In the genomic region with DNA sequence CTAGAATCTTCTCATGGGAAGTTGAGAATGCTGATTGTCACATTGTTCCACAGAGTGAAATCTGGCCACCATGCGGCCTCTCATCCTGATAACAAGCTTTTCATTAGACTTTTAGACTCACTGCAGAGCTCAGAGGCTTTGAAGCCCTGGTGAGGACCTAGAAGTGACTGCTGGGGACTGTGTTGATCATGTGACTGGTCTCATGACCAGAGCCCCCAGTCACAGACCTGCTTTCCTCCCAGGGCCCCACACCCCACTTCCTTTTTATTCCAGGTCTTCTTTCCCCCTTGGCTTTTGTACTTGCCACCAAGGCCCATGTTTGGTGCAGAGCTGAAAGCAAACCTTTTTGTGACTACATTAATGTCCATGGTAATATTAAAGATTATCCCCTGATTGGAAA, we compare ENCODE assay signal across 23 cellular contexts.
"Had no signal": no experiment of that assay in that cellular context is flagged by ENCODE, and none has a peak within 500 bp of the region (broad histone marks: within the 10 kb centered on the region; RNA-seq: fewer than 3 reads in every experiment).

No MANE protein-coding gene starts in this region.

- H3K4me3 Mint-ChIP-seq: activated CD4-positive, alpha-beta T cell treated with anti-CD3 and anti-CD28 coated beads for 36 hours; activated naive CD4-positive, alpha-beta T cell treated with anti-CD3 and anti-CD28 coated beads, Interleukin-2, amount 50 U/mL, for 24 hours; dendritic cell treated with granulocyte-macrophage colony-stimulating factor and Interleukin-4, amounts not matched to agents 40 ng/mL and 50 ng/mL, for 4 days; immature natural killer cell; neural crest cell had no signal

- H3K27me3 ChIP-seq: adrenal gland, breast epithelium, esophagus squamous epithelium, right lobe of liver, thyroid gland had no signal

- FAIRE-seq: astrocyte, endothelial cell of umbilical vein, TTC549 had no signal

- H3K27ac Mint-ChIP-seq: activated CD4-positive, alpha-beta T cell treated with anti-CD3 and anti-CD28 coated beads for 36 hours; activated naive CD4-positive, alpha-beta T cell treated with anti-CD3 and anti-CD28 coated beads, Interleukin-2, amount 50 U/mL, for 24 hours; dendritic cell treated with granulocyte-macrophage colony-stimulating factor and Interleukin-4, amounts not matched to agents 40 ng/mL and 50 ng/mL, for 4 days; immature natural killer cell had no signal

- H3K4me3 ChIP-seq: adrenal gland, breast epithelium, esophagus squamous epithelium, mucosa of descending colon, right lobe of liver, thyroid gland had no signal

- H3K4me1 ChIP-seq: breast epithelium, right lobe of liver, thyroid gland had no signal

- H3K36me3 ChIP-seq: adrenal gland, breast epithelium, esophagus squamous epithelium, right lobe of liver, thyroid gland had no signal

- H3K9me3 ChIP-seq: adrenal gland, breast epithelium, esophagus squamous epithelium, mucosa of descending colon, right lobe of liver, thyroid gland had no signal

- ATAC-seq: activated CD4-positive, alpha-beta T cell treated with anti-CD3 and anti-CD28 coated beads for 36 hours; left ventricle myocardium superior; mucosa of descending colon had no signal

- DNase-seq: activated CD4-positive, alpha-beta T cell treated with anti-CD3 and anti-CD28 coated beads for 36 hours; activated CD4-positive, alpha-beta T cell treated with anti-CD3 and anti-CD28 coated beads, Interleukin-2, amount 50 U/mL, for 48 hours; activated gamma-delta T cell; cerebellar nuclear complex; effector memory CD4-positive, alpha-beta T cell; esophagus squamous epithelium; immature natural killer cell; kidney glomerular epithelial cell; left ventricle myocardium superior; mucosa of descending colon; naive B cell; right lobe of liver; stimulated activated CD8-positive, alpha-beta memory T cell treated with anti-CD3 and anti-CD28 coated beads, Interleukin-4, amount 100 ng/mL, for 48 hours; stimulated activated naive CD4-positive, alpha-beta T cell treated with Interleukin-2 at 50 U/mL for 16 hours; thyroid gland had no signal

- H3K9me3 Mint-ChIP-seq: activated naive CD4-positive, alpha-beta T cell treated with anti-CD3 and anti-CD28 coated beads, Interleukin-2, amount 50 U/mL, for 24 hours; dendritic cell treated with granulocyte-macrophage colony-stimulating factor and Interleukin-4, amounts not matched to agents 40 ng/mL and 50 ng/mL, for 4 days; immature natural killer cell; naive B cell; neural crest cell had no signal

- H3K27ac ChIP-seq: adrenal gland, breast epithelium, esophagus squamous epithelium, right lobe of liver, thyroid gland had no signal

- H3K36me3 Mint-ChIP-seq: immature natural killer cell had no signal

- H3K27me3 Mint-ChIP-seq: activated CD4-positive, alpha-beta T cell treated with anti-CD3 and anti-CD28 coated beads for 36 hours; activated naive CD4-positive, alpha-beta T cell treated with anti-CD3 and anti-CD28 coated beads, Interleukin-2, amount 50 U/mL, for 24 hours; dendritic cell treated with granulocyte-macrophage colony-stimulating factor and Interleukin-4, amounts not matched to agents 40 ng/mL and 50 ng/mL, for 4 days; naive B cell had no signal
